ENCODE assay signal across 8 cellular contexts in genomic region chr1:15616704-15617172, GRCh38. TPM values are rescaled to one million over a fixed set of nuclear protein-coding genes. Genes with fewer than 3 reads are reported as not detected.
DNase-seq lines count a peak whose midpoint lies in the region; ATAC-seq and TF ChIP-seq lines count a peak whose summit lies in the region.

No MANE protein-coding gene starts in this region.

- peaks cover 3 to 4% of the 10 kb centered on the region in 2 donors for H3K4me1 ChIP-seq in breast epithelium
- peaks cover 0 to 40% (median 12%) of the 10 kb centered on the region in 4 donors for H3K4me1 ChIP-seq in right lobe of liver
- H3K4me1 ChIP-seq in thyroid gland: peaks cover 36 to 46% of the 10 kb centered on the region in 2 donors

- 7% methylated on average over 12 of the region's 12 CpGs for WGBS in right lobe of liver (ENCODE audit: insufficient coverage, low coverage, low lambda C conversion rate, missing lambda C conversion rate)
- 15 to 16% methylated on average over 12 of the region's 12 CpGs for WGBS in thyroid gland, 2 donors

- intact Hi-C loops in breast epithelium (cut with DNase I; ENCODE audit: low total_unique reads) (no loop called here), right lobe of liver (cut with DNase I) (no loop called here), thyroid gland (cut with DNase I) (no loop called here)

- DNase-seq in AG08396 (ENCODE audit: low spot score) (peak; percentile 23), LoVo (ENCODE audit: low spot score) (peak; percentile 28), breast epithelium (ENCODE audit: low spot score in 2 of 2) (no peak), right lobe of liver (no peak), thyroid gland (no peak), NCI-H2196 (lab: John Stamatoyannopoulos, UW; ENCODE audit: unreplicated experiment) (no peak)

- no peaks in the 10 kb centered on the region for H3K27me3 ChIP-seq in breast epithelium
- H3K27me3 ChIP-seq in right lobe of liver: no peaks in the 10 kb centered on the region
- no peaks in the 10 kb centered on the region for H3K27me3 ChIP-seq in thyroid gland

- H3K36me3 ChIP-seq in breast epithelium (no peaks in the 10 kb centered on the region), right lobe of liver (no peaks in the 10 kb centered on the region), thyroid gland (no peaks in the 10 kb centered on the region)

- H3K27ac ChIP-seq in breast epithelium (peak overlapping the region; percentile 97), right lobe of liver (peak overlapping the region; percentile 18 to 96 (median 72)), thyroid gland (peak overlapping the region; percentile 56 to 89 (median 75))

- ATAC-seq in GM19372 (IDR thresholded peaks at IDR 0.05; ENCODE audit: low read depth, unreplicated experiment): peak; percentile 14
- peak; percentile 2 to 6 (median 4) for ATAC-seq in right lobe of liver
- no peak for ATAC-seq in HG03139 (IDR thresholded peaks at IDR 0.05; ENCODE audit: unreplicated experiment)

- TF ChIP-seq CTCF in breast epithelium (IDR thresholded peaks at IDR 0.05) (no peak), right lobe of liver (IDR thresholded peaks at IDR 0.05) (no peak), thyroid gland (IDR thresholded peaks at IDR 0.05) (no peak)

- no peaks in the 10 kb centered on the region for H3K9me3 ChIP-seq in breast epithelium
- H3K9me3 ChIP-seq in right lobe of liver: no peaks in the 10 kb centered on the region
- H3K9me3 ChIP-seq in thyroid gland: no peaks in the 10 kb centered on the region

- TF ChIP-seq POLR2A in breast epithelium (IDR thresholded peaks at IDR 0.05) (no peak), right lobe of liver (IDR thresholded peaks at IDR 0.05) (no peak), thyroid gland (IDR thresholded peaks at IDR 0.05) (no peak)

- H3K4me3 ChIP-seq in breast epithelium (peak overlapping the region; percentile 86 to 98 (median 91)), right lobe of liver (peak overlapping the region; percentile 46 to 100 (median 99)), thyroid gland (replicated peaks in 1 of 3) (peak overlapping the region in 2 of 3 donors; percentile 8 to 18)

RNA-seq across cellular contexts. Expression of gene DDI2, which starts 0.5 kb away (rescaled TPM):
- 10 to 100 TPM; 69.2 to 77.4 (median 71.0) TPM for total RNA-seq in breast epithelium
- total RNA-seq in right lobe of liver: 10 to 100 TPM; 24.9 to 70.0 (median 42.9) TPM
- 10 to 100 TPM; 21.9 to 79.0 (median 38.6) TPM for total RNA-seq in thyroid gland

RNA-seq across cellular contexts. Expression of gene AGMAT, which starts 31.9 kb away (rescaled TPM):
- total RNA-seq in breast epithelium (under 1 TPM; 0.29 to 0.33 (median 0.32) TPM), right lobe of liver (10 to 100 TPM; 49.4 to 79.9 (median 66.1) TPM), thyroid gland (1 to 10 TPM in 1 of 4 donors, under 1 TPM in 2, not detected in 1; 0.13 to 1.6 (median 0.49) TPM)

Comparison
In these comparisons a context has a peak if more than half of its experiments do, and no peak if none do; other contexts are left out.
1. DNase-seq: peak in AG08396 (single experiment) and LoVo (single experiment); none in breast epithelium (0 of 2), right lobe of liver (0 of 3), thyroid gland (0 of 2) and NCI-H2196 (single experiment).
2. H3K4me3 ChIP-seq: peak in every context shown above with its lines; median percentile 99 in right lobe of liver; 91 in breast epithelium; 13 in thyroid gland.
3. RNA of gene AGMAT, which starts 31.9 kb away (total RNA-seq): 49.4 to 79.9 TPM in right lobe of liver; 0.13 to 1.6 TPM in thyroid gland and 0.29 to 0.33 TPM in breast epithelium; every median in the first group is over 10 times any median in the second.
4. Peak in every context shown above with its lines, with median percentiles within 50 percentile points of each other: H3K27ac ChIP-seq.